In genomic region chr1:65729308-65729707, GRCh38 we compare ENCODE assay signal across 27 cellular contexts.
"Had no signal": no experiment of that assay in that cellular context is flagged by ENCODE, and none has a peak within 500 bp of the region (broad histone marks: within the 10 kb centered on the region; RNA-seq: fewer than 3 reads in every experiment).

No MANE protein-coding gene starts in this region.

- DNase-seq: activated CD4-positive, alpha-beta T cell treated with anti-CD3 and anti-CD28 coated beads, Interleukin-2, amount 10 ng/mL, durations not matched to agents 24 days and 14 days; activated CD4-positive, alpha-beta T cell treated with anti-CD3 and anti-CD28 coated beads, Interleukin-2, amount 50 U/mL, for 48 hours; activated CD4-positive, CD25-positive, alpha-beta regulatory T cell treated with anti-CD3 and anti-CD28 coated beads, Interleukin-2, amount 50 U/mL, for 72 hours; activated CD8-positive, alpha-beta memory T cell treated with anti-CD3 and anti-CD28 coated beads, Interleukin-2, amount 10 ng/mL, durations not matched to agents 7 days and 5 days; activated effector memory CD4-positive, alpha-beta T cell treated with Interleukin-2 at 50 U/mL for 16 hours; activated naive CD4-positive, alpha-beta T cell; activated T-cell treated with anti-CD3 and anti-CD28 coated beads, Interleukin-2, amount 50 U/mL, for 24 hours; aorta; caudate nucleus; colonic mucosa; NCI-H1092; NCI-H1694; NCI-H2081; NCI-H446 treated with DMSO at 0.1 percent for 48 hours; NCI-H524 treated with DMSO at 0.1 percent for 48 hours; NCI-H82; Peyer's patch; Right ventricle myocardium superior; SJCRH30; SK-N-SH; SW 1271 had no signal

- H3K4me2 ChIP-seq: SK-N-SH had no signal

- H3K9me3 Mint-ChIP-seq: activated CD4-positive, alpha-beta T cell treated with anti-CD3 and anti-CD28 coated beads, Interleukin-2, amount 10 ng/mL, durations not matched to agents 24 days and 14 days; activated naive CD4-positive, alpha-beta T cell treated with anti-CD3 and anti-CD28 coated beads, Interleukin-2, amount 50 U/mL, for 24 hours; activated T-cell treated with anti-CD3 and anti-CD28 coated beads, Interleukin-2, amount 50 U/mL, for 24 hours; activated T-helper 1 cell treated with anti-CD3 and anti-CD28 coated beads, Interleukin-12 subunit alpha, Interleukin-12 subunit beta, Interleukin-2, Interleukin-4 antibody, amounts not matched to agents 30 ng/mL and 10 ng/mL and 1 ng/mL, durations not matched to agents 14 hours and 24 hours and 36 hours; T-helper 1 cell treated with Interleukin-12 subunit alpha and Interleukin-12 subunit beta and Interleukin-4 antibody, amounts not matched to agents 30 μg/mL and 1 μg/mL, for 36 hours had no signal

- ATAC-seq: activated CD8-positive, alpha-beta memory T cell treated with anti-CD3 and anti-CD28 coated beads, Interleukin-2, amount 10 ng/mL, durations not matched to agents 7 days and 5 days had no signal

- H3K27me3 ChIP-seq: breast epithelium, colonic mucosa, Peyer's patch, SJCRH30 had no signal

- H3K36me3 Mint-ChIP-seq: activated CD8-positive, alpha-beta memory T cell treated with anti-CD3 and anti-CD28 coated beads, Interleukin-2, amount 10 ng/mL, durations not matched to agents 7 days and 5 days; activated naive CD4-positive, alpha-beta T cell treated with anti-CD3 and anti-CD28 coated beads, Interleukin-2, amount 50 U/mL, for 24 hours; WTC11 had no signal

- H3K36me3 ChIP-seq: breast epithelium, colonic mucosa, Peyer's patch, SJCRH30 had no signal

- H3K4me1 ChIP-seq: breast epithelium, colonic mucosa, Peyer's patch, SJCRH30 had no signal

- H3K9me3 ChIP-seq: breast epithelium, colonic mucosa, Peyer's patch, SJCRH30, SK-N-SH had no signal

- H3K4me3 Mint-ChIP-seq: activated CD4-positive, alpha-beta T cell treated with anti-CD3 and anti-CD28 coated beads, Interleukin-2, amount 10 ng/mL, durations not matched to agents 24 days and 14 days; activated CD8-positive, alpha-beta memory T cell treated with anti-CD3 and anti-CD28 coated beads, Interleukin-2, amount 10 ng/mL, durations not matched to agents 7 days and 5 days; activated naive CD4-positive, alpha-beta T cell treated with anti-CD3 and anti-CD28 coated beads, Interleukin-2, amount 50 U/mL, for 24 hours; activated T-cell treated with anti-CD3 and anti-CD28 coated beads, Interleukin-2, amount 50 U/mL, for 24 hours; activated T-helper 1 cell treated with anti-CD3 and anti-CD28 coated beads, Interleukin-12 subunit alpha, Interleukin-12 subunit beta, Interleukin-2, Interleukin-4 antibody, amounts not matched to agents 30 ng/mL and 10 ng/mL and 1 ng/mL, durations not matched to agents 14 hours and 24 hours and 36 hours; T-helper 1 cell treated with Interleukin-12 subunit alpha and Interleukin-12 subunit beta and Interleukin-4 antibody, amounts not matched to agents 30 μg/mL and 1 μg/mL, for 36 hours; WTC11 had no signal

- H3K4me3 ChIP-seq: breast epithelium, colonic mucosa, Peyer's patch, SJCRH30 had no signal

- H3K4me1 Mint-ChIP-seq: activated CD4-positive, alpha-beta T cell treated with anti-CD3 and anti-CD28 coated beads, Interleukin-2, amount 10 ng/mL, durations not matched to agents 24 days and 14 days; activated CD8-positive, alpha-beta memory T cell treated with anti-CD3 and anti-CD28 coated beads, Interleukin-2, amount 10 ng/mL, durations not matched to agents 7 days and 5 days; activated naive CD4-positive, alpha-beta T cell treated with anti-CD3 and anti-CD28 coated beads, Interleukin-2, amount 50 U/mL, for 24 hours; WTC11 had no signal

- H3K27ac ChIP-seq: breast epithelium, colonic mucosa, Peyer's patch, RWPE1, SJCRH30 had no signal

- H3K27ac Mint-ChIP-seq: activated CD4-positive, alpha-beta T cell treated with anti-CD3 and anti-CD28 coated beads, Interleukin-2, amount 10 ng/mL, durations not matched to agents 24 days and 14 days; activated CD8-positive, alpha-beta memory T cell treated with anti-CD3 and anti-CD28 coated beads, Interleukin-2, amount 10 ng/mL, durations not matched to agents 7 days and 5 days; activated naive CD4-positive, alpha-beta T cell treated with anti-CD3 and anti-CD28 coated beads, Interleukin-2, amount 50 U/mL, for 24 hours; activated T-cell treated with anti-CD3 and anti-CD28 coated beads, Interleukin-2, amount 50 U/mL, for 24 hours; activated T-helper 1 cell treated with anti-CD3 and anti-CD28 coated beads, Interleukin-12 subunit alpha, Interleukin-12 subunit beta, Interleukin-2, Interleukin-4 antibody, amounts not matched to agents 30 ng/mL and 10 ng/mL and 1 ng/mL, durations not matched to agents 14 hours and 24 hours and 36 hours; T-helper 1 cell treated with Interleukin-12 subunit alpha and Interleukin-12 subunit beta and Interleukin-4 antibody, amounts not matched to agents 30 μg/mL and 1 μg/mL, for 36 hours; WTC11 had no signal

- H3K9ac ChIP-seq: SK-N-SH had no signal
